13 cellular contexts compared by ENCODE assay signal in the genomic region with DNA sequence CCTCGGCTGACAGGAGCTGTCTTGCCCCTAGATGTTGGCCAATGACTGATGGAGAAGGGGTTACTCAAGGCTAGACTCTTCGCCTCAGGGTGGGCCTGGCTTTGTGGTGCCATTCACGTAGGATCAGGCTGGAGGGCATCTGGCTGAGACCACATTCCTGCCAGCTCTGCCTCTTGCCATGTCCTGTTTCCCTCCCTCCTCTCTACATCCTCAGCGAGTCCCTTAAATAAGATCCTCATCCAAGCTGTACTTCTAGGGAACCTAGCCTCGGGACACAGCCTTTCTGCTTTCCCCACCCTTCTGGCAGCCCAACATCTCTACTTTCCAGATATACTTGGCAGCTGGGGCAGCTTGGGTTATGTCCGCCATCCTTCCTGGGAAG. TPM values are rescaled to one million over a fixed set of nuclear protein-coding genes. Genes with fewer than 3 reads are reported as not detected.
"Had no signal": no experiment of that assay in that cellular context is flagged by ENCODE, and none has a peak within 500 bp of the region (broad histone marks: within the 10 kb centered on the region; RNA-seq: fewer than 3 reads in every experiment).

No MANE protein-coding gene starts in this region.

- DNase-seq: activated CD4-positive, alpha-beta memory T cell treated with anti-CD3 and anti-CD28 coated beads for 36 hours; activated CD8-positive, alpha-beta memory T cell treated with anti-CD3 and anti-CD28 coated beads, Interleukin-2, amount 50 U/mL, for 4 hours; activated naive CD4-positive, alpha-beta T cell; foreskin keratinocyte; heart left ventricle; left ventricle myocardium inferior; pancreas; retina; stimulated activated naive CD4-positive, alpha-beta T cell had no signal

- H3K27me3 ChIP-seq: heart left ventricle, pancreas, suprapubic skin had no signal

- H3K36me3 ChIP-seq: pancreas had no signal

- H3K4me3 ChIP-seq: heart left ventricle, left ventricle myocardium inferior, pancreas, suprapubic skin had no signal

- H3K4me1 ChIP-seq: foreskin keratinocyte, pancreas had no signal

- H3K27ac ChIP-seq: foreskin keratinocyte, left ventricle myocardium inferior, pancreas, suprapubic skin had no signal

- ATAC-seq: activated CD4-positive, CD25-positive, alpha-beta regulatory T cell treated with anti-CD3 and anti-CD28 coated beads, Interleukin-2, amount 50 U/mL, for 24 hours; foreskin keratinocyte; heart left ventricle; pancreas had no signal

- H3K9me3 ChIP-seq: pancreas, suprapubic skin had no signal

RNA-seq across cellular contexts. Expression of gene ITGB3, which starts 42.2 kb away (rescaled TPM):
- total RNA-seq: activated CD4-positive, alpha-beta memory T cell treated with anti-CD3 and anti-CD28 coated beads for 36 hours had no signal
- polyA plus RNA-seq: keratinocyte, neural cell had no signal
